ENCODE assay signal across 8 cellular contexts in genomic region chr2:174492963-174493431, GRCh38. TPM values are rescaled to one million over a fixed set of nuclear protein-coding genes. Genes with fewer than 3 reads are reported as not detected.
A peak's percentile ranks its signal among the peaks of the same experiment; 100 is the strongest.
DNase-seq lines count a peak whose midpoint lies in the region; ATAC-seq and TF ChIP-seq lines count a peak whose summit lies in the region.

No MANE protein-coding gene starts in this region.

- H3K9me3 Mint-ChIP-seq in endothelial cell (ENCODE audit: unreplicated experiment) = no peaks in the 10 kb centered on the region

- DNase-seq in GM20000 (ENCODE audit: low spot score) = peak; percentile 77
- peak; percentile 37 for DNase-seq in activated CD8-positive, alpha-beta memory T cell treated with anti-CD3 and anti-CD28 coated beads, Interleukin-2, amount 50 U/mL, for 24 hours (ENCODE audit: extremely low read depth)
- DNase-seq in endothelial cell (ENCODE audit: low spot score) = no peak
- no peak for DNase-seq in mammary epithelial cell
- no peak for DNase-seq in NCI-H1048 (lab: John Stamatoyannopoulos, UW)

- ATAC-seq in HG03565 (IDR thresholded peaks at IDR 0.05; ENCODE audit: unreplicated experiment) = peak; percentile 91

- H3K27ac Mint-ChIP-seq in endothelial cell (ENCODE audit: unreplicated experiment) = no peak overlapping the region

- no peaks in the 10 kb centered on the region for H3K27me3 Mint-ChIP-seq in endothelial cell (ENCODE audit: unreplicated experiment)

- CTCF ChIA-PET in mammary epithelial cell (lab: Charles Lee; ENCODE audit: low non-redundant PET) = no interaction called here

- peak overlapping the region; percentile 64 for H3K4me2 ChIP-seq in BLaER1
- no peak overlapping the region for H3K4me2 ChIP-seq in mammary epithelial cell (ENCODE audit: insufficient read depth, low read depth, low read length)

- no peak overlapping the region for H2AFZ ChIP-seq in mammary epithelial cell (ENCODE audit: low read depth, low read length)

- H3K4me1 Mint-ChIP-seq in endothelial cell (ENCODE audit: unreplicated experiment) = peaks cover 12% of the 10 kb centered on the region

- H3K9me3 ChIP-seq in BLaER1 (no peaks in the 10 kb centered on the region), mucosa of rectum (ENCODE audit: control insufficient read depth in 2 of 2, low read length in 2 of 2) (no peaks in the 10 kb centered on the region), mammary epithelial cell (replicated peaks; ENCODE audit: insufficient read depth, low read length) (no peaks in the 10 kb centered on the region)

- H3K4me1 ChIP-seq in BLaER1 (peaks cover 44% of the 10 kb centered on the region), mucosa of rectum (ENCODE audit: control insufficient read depth in 2 of 2, insufficient read depth in 2 of 2, low read length in 2 of 2) (no peaks in the 10 kb centered on the region), mammary epithelial cell (ENCODE audit: insufficient read depth, low read length) (no peaks in the 10 kb centered on the region)

- dilution Hi-C loops in mammary epithelial cell (cut with HindIII; ENCODE audit: low sequenced_read_pairs) = no loop called here

- in situ Hi-C loops in mammary epithelial cell (cut with MboI; ENCODE audit: low sequenced_read_pairs in 2 of 2) = no loop called here

- WGBS in mammary epithelial cell (ENCODE audit: low coverage, missing lambda C conversion rate) = 94% methylated on average over 6 of the region's 7 CpGs

- no peaks in the 10 kb centered on the region for H3K79me2 ChIP-seq in mammary epithelial cell (ENCODE audit: insufficient read depth, low read length)

- H4K20me1 ChIP-seq in BLaER1 (no peaks in the 10 kb centered on the region), mammary epithelial cell (ENCODE audit: insufficient read depth, low read length) (no peaks in the 10 kb centered on the region)

- no peak for TF ChIP-seq CTCF in GM20000 (IDR thresholded peaks at IDR 0.05; ENCODE audit: extremely low read depth, missing control alignments)
- no peak for TF ChIP-seq CTCF in endothelial cell (IDR thresholded peaks at IDR 0.05; ENCODE audit: unreplicated experiment)
- no peak for TF ChIP-seq CTCF in mammary epithelial cell (conservative IDR thresholded peaks at IDR 0.05 in 1 of 2, IDR thresholded peaks at IDR 0.05 in 1 of 2; ENCODE audit: extremely low read depth in 1 of 2, insufficient read depth in 1 of 2, low read depth in 1 of 2, low read length in 2 of 2)

- H3K27ac ChIP-seq in BLaER1 (peak overlapping the region; percentile 63), mucosa of rectum (ENCODE audit: low read depth in 2 of 2, low read length in 2 of 2) (peak overlapping the region; percentile 57 to 76), mammary epithelial cell (ENCODE audit: insufficient read depth, low read depth, low read length) (no peak overlapping the region)

- BruUV-seq in mammary epithelial cell (replicated peaks; lab: Mats Ljungman, UMichigan) = no TSS peak

- H3K9ac ChIP-seq in BLaER1 (peak overlapping the region; percentile 27; the same call in 1 of the 2 replicates), mucosa of rectum (ENCODE audit: low read depth in 1 of 2, low read length in 2 of 2) (no peak overlapping the region), mammary epithelial cell (ENCODE audit: insufficient read depth, low read length) (no peak overlapping the region)

- intact Hi-C loops in mammary epithelial cell (cut with micrococcal nuclease) = no loop called here

- no peak overlapping the region for H3K4me3 Mint-ChIP-seq in endothelial cell (ENCODE audit: unreplicated experiment)

- H3K4me3 ChIP-seq in BLaER1 (peak overlapping the region; percentile 38), mucosa of rectum (ENCODE audit: low read length in 2 of 2) (peak overlapping the region in 1 of 2 donors; percentile 48), mammary epithelial cell (replicated peaks in 1 of 3; ENCODE audit: insufficient read depth in 1 of 3, low read depth in 2 of 3, low read length in 3 of 3) (no peak overlapping the region)

- H3K27me3 ChIP-seq in BLaER1 (no peaks in the 10 kb centered on the region), mucosa of rectum (ENCODE audit: control insufficient read depth in 2 of 2, insufficient read depth in 2 of 2, low read length in 2 of 2) (no peaks in the 10 kb centered on the region), mammary epithelial cell (ENCODE audit: insufficient read depth, low read length) (no peaks in the 10 kb centered on the region)

- H3K36me3 Mint-ChIP-seq in endothelial cell (ENCODE audit: low read depth, unreplicated experiment) = no peaks in the 10 kb centered on the region

- no peaks in the 10 kb centered on the region for H3K36me3 ChIP-seq in BLaER1
- H3K36me3 ChIP-seq in mucosa of rectum (ENCODE audit: control insufficient read depth in 2 of 2, insufficient read depth in 2 of 2, low read length in 2 of 2) = no peaks in the 10 kb centered on the region
- no peaks in the 10 kb centered on the region for H3K36me3 ChIP-seq in mammary epithelial cell (ENCODE audit: insufficient read depth, low read length)

RNA-seq across cellular contexts. Expression of gene GPR155, which starts 6.2 kb away (rescaled TPM):
- 1.7 TPM for total RNA-seq in endothelial cell (ENCODE audit: unreplicated experiment)
- 10 to 100 TPM in 1 of 2 donors, 1 to 10 TPM in 1; 2.0 to 13.8 TPM for total RNA-seq in mammary epithelial cell
- polyA plus RNA-seq in mammary epithelial cell = 2.2 TPM
- 0.31 TPM for polyA minus RNA-seq in mammary epithelial cell

Comparison
In these comparisons a context has a peak if more than half of its experiments do, and no peak if none do; other contexts are left out.
1. DNase-seq: peak in GM20000 (single experiment) and activated CD8-positive, alpha-beta memory T cell treated with anti-CD3 and anti-CD28 coated beads, Interleukin-2, amount 50 U/mL, for 24 hours (single experiment); none in endothelial cell (single experiment), mammary epithelial cell (single experiment) and NCI-H1048 (single experiment).